ENCODE assay signal across 14 cellular contexts in the genomic region with DNA sequence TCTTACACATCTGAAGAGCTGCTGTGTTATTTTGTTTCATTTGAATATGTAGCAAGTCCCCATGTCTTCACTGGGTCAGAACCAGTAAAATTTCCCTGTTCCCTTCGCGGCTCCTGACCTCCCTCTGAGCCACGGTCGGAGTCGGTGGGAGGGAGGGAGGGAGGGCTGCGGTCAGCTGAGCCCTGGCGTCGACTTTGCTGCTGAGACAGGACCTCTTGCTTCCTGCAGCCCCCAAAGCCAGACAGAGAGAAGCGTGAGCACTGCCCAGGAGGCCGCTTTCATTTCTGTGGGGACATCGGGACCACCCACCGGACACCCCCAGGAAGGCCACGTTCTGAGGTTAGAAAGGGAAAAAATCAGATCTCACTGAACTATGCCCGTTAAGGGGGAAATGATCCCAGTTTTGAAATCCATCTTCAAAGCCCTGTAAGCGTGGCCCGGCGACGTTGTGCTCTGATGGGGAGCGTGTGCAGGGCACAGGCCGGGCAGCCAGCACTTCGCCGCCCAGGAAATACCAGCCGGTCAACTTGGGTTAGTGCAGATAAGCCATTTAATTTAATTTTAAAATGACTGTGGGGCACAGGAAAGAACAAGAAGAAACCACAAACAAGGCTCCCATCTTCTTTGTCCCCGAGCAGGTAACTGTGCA. TPM values are rescaled to one million over a fixed set of nuclear protein-coding genes. Genes with fewer than 3 reads are reported as not detected.
DNase-seq lines count a peak whose midpoint lies in the region; ATAC-seq and TF ChIP-seq lines count a peak whose summit lies in the region.
"Had no signal": no experiment of that assay in that cellular context is flagged by ENCODE, and none has a peak within 500 bp of the region (broad histone marks: within the 10 kb centered on the region; RNA-seq: fewer than 3 reads in every experiment).

No MANE protein-coding gene starts in this region.

- POLR2A ChIA-PET in T-cell (lab: Charles Lee) = interaction anchor here in 1 of 2 donors (0.6 to 1.0 kb wide), 2 partner anchors 24 to 263 kb away, joined by 3 to 4 read pairs; no protein-coding TSS in a partner anchor

- ATAC-seq in right cardiac atrium = no peak
- ATAC-seq in T-cell (replicated peaks in 1 of 4) = no peak
- no peak for ATAC-seq in GM18517 (IDR thresholded peaks at IDR 0.05; ENCODE audit: unreplicated experiment)
- no peak for ATAC-seq in GM21723 (IDR thresholded peaks at IDR 0.05; ENCODE audit: unreplicated experiment)
- no peak for ATAC-seq in GM18511 (IDR thresholded peaks at IDR 0.05; ENCODE audit: unreplicated experiment)

- no peaks in the 10 kb centered on the region for H3K36me3 ChIP-seq in right atrium auricular region
- H3K36me3 ChIP-seq: cardiac muscle cell had no signal

- DNase-seq in right cardiac atrium (peak in 2 of 3 donors; percentile 30 to 38), right atrium auricular region (ENCODE audit: low spot score) (no peak), T-cell (peak in 1 of 34 experiments; percentile 26), immature natural killer cell (no peak), type B pancreatic cell (ENCODE audit: extremely low spot score, unreplicated experiment) (no peak)
- DNase-seq: activated CD4-positive, CD25-positive, alpha-beta regulatory T cell; activated gamma-delta T cell; DMS79; occipital lobe had no signal

- H3K4me1 Mint-ChIP-seq in T-cell (peaks cover 44 to 61% (median 57%) of the 10 kb centered on the region in 3 donors), immature natural killer cell (peaks cover 30 to 39% of the 10 kb centered on the region in 2 donors), type B pancreatic cell (ENCODE audit: unreplicated experiment) (peaks cover 3% of the 10 kb centered on the region)

- H3K4me1 ChIP-seq in right cardiac atrium (ENCODE audit: control insufficient read depth, insufficient read depth, low read length) (no peaks in the 10 kb centered on the region), right atrium auricular region (peaks cover 0 to 17% of the 10 kb centered on the region in 2 donors)

- TF ChIP-seq CTCF in right atrium auricular region (IDR thresholded peaks at IDR 0.05) (no peak), type B pancreatic cell (conservative IDR thresholded peaks at IDR 0.05) (no peak)

- H3K36me3 Mint-ChIP-seq in T-cell (peaks cover 3% of the 10 kb centered on the region), immature natural killer cell (no peaks in the 10 kb centered on the region), type B pancreatic cell (no peaks in the 10 kb centered on the region)
- H3K36me3 Mint-ChIP-seq: IgD-negative memory B cell had no signal

- peak overlapping the region; percentile 90 for H3K27ac Mint-ChIP-seq in T-cell
- H3K27ac Mint-ChIP-seq in immature natural killer cell = peak overlapping the region; percentile 67 to 92 (median 84)
- H3K27ac Mint-ChIP-seq in type B pancreatic cell = no peak overlapping the region

- CTCF ChIA-PET in T-cell (lab: Charles Lee) = interaction anchor here (0.6 to 1.3 kb wide), 5 partner anchors 33 to 501 kb away, joined by 4 to 12 read pairs (median 4); partner anchors contain the start of gene POLE (in 1 of the 2)

- H3K4me3 ChIP-seq in right cardiac atrium (ENCODE audit: low read length) (no peak overlapping the region), right atrium auricular region (no peak overlapping the region)
- H3K4me3 ChIP-seq: cardiac muscle cell had no signal

- H3K9me3 ChIP-seq in right cardiac atrium (ENCODE audit: control insufficient read depth, low read length) (no peaks in the 10 kb centered on the region), right atrium auricular region (no peaks in the 10 kb centered on the region)

- H3K9me3 Mint-ChIP-seq in T-cell = no peaks in the 10 kb centered on the region
- H3K9me3 Mint-ChIP-seq in immature natural killer cell = peaks cover 0 to 10% (median 2%) of the 10 kb centered on the region in 6 donors
- H3K9me3 Mint-ChIP-seq in type B pancreatic cell = no peaks in the 10 kb centered on the region

- no peaks in the 10 kb centered on the region for H3K27me3 ChIP-seq in right cardiac atrium (ENCODE audit: control insufficient read depth, insufficient read depth)
- H3K27me3 ChIP-seq in right atrium auricular region = no peaks in the 10 kb centered on the region

- no peak overlapping the region for H3K27ac ChIP-seq in right cardiac atrium (ENCODE audit: low read length)
- no peak overlapping the region for H3K27ac ChIP-seq in right atrium auricular region
- H3K27ac ChIP-seq: cardiac muscle cell had no signal

- 45% methylated on average over 24 of the region's 24 CpGs for WGBS in right cardiac atrium

- peak overlapping the region; percentile 63 to 97 (median 78) for H3K4me3 Mint-ChIP-seq in T-cell
- H3K4me3 Mint-ChIP-seq in immature natural killer cell = peak overlapping the region; percentile 71 to 82 (median 80)
- no peak overlapping the region for H3K4me3 Mint-ChIP-seq in type B pancreatic cell

- intact Hi-C loops in right cardiac atrium (cut with DNase I) = no loop called here

- H3K27me3 Mint-ChIP-seq in T-cell (no peaks in the 10 kb centered on the region), immature natural killer cell (ENCODE audit: low read depth in 3 of 3) (peaks cover 0 to 5% (median 2%) of the 10 kb centered on the region in 3 donors), type B pancreatic cell (peaks cover 78% of the 10 kb centered on the region)

RNA-seq across cellular contexts. Expression of gene NOC4L, which starts 42.1 kb away (rescaled TPM):
- total RNA-seq in right cardiac atrium = 10 to 100 TPM in 1 of 4 donors, 1 to 10 TPM in 3; 7.7 to 10.1 (median 9.1) TPM
- 11.0 TPM for polyA plus RNA-seq in right cardiac atrium
- 1 to 10 TPM; 6.9 to 9.9 TPM for total RNA-seq in right atrium auricular region
- 10 to 100 TPM; 14.6 to 28.9 (median 26.4) TPM for total RNA-seq in T-cell
- 10 to 100 TPM; 16.4 to 28.5 (median 17.2) TPM for polyA plus RNA-seq in immature natural killer cell
- total RNA-seq in type B pancreatic cell (ENCODE audit: low replicate concordance) = 23.9 and 27.8 TPM in 2 replicates

RNA-seq across cellular contexts. Expression of gene DDX51, which starts 42.2 kb away (rescaled TPM):
- total RNA-seq in right cardiac atrium = 10 to 100 TPM in 2 of 4 donors, 1 to 10 TPM in 2; 7.4 to 11.7 (median 10.1) TPM
- 10.9 TPM for polyA plus RNA-seq in right cardiac atrium
- total RNA-seq in right atrium auricular region = 1 to 10 TPM; 6.6 to 8.0 TPM
- total RNA-seq in T-cell = 10 to 100 TPM; 41.9 to 58.6 (median 49.0) TPM
- polyA plus RNA-seq in immature natural killer cell = 1 to 10 TPM; 2.9 to 6.3 (median 5.0) TPM
- total RNA-seq in type B pancreatic cell (ENCODE audit: low replicate concordance) = 22.1 and 30.5 TPM in 2 replicates

Comparison
In these comparisons a context has a peak if more than half of its experiments do, and no peak if none do; other contexts are left out.
1. DNase-seq: peak in right cardiac atrium (2 of 3); none in right atrium auricular region (single experiment), immature natural killer cell (0 of 3) and type B pancreatic cell (single experiment).